In the genomic region with DNA sequence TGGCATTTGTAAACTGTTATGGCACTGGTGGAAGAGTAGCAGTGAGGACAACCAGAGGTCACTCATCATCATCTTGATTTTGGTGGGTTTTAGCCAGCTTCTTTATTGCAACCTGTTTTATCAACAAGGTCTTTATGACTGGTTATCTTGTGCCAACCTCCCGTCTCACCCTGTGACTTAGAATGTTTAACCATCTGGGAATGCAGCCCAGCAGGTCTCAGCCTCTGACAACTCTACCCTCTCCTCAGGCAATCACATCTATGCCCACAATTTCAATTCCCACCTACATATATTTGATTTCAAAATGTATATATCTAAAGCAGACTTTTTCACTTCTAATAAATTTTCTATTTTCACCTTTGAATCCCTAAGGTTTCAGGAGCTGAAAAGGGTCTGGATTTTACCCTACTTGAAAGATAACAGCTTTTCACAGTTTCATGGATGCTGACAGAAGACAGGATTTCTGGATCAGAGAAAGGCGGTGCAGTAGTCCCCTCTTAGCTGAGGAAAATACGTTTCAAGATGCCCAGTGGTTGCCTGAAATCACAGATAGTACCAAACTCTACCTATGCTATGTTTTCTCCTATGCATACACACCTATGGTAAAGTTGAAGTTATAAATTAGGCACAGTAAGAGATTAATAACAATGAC, we compare ENCODE assay signal across 18 cellular contexts.
"Had no signal": no experiment of that assay in that cellular context is flagged by ENCODE, and none has a peak within 500 bp of the region (broad histone marks: within the 10 kb centered on the region; RNA-seq: fewer than 3 reads in every experiment).

No MANE protein-coding gene starts in this region.

- H3K27ac Mint-ChIP-seq: activated CD4-positive, alpha-beta T cell treated with anti-CD3 and anti-CD28 coated beads for 36 hours; activated CD8-positive, alpha-beta T cell treated with anti-CD3 and anti-CD28 coated beads for 36 hours; activated T-helper 1 cell treated with anti-CD3 and anti-CD28 coated beads, Interleukin-12 subunit alpha, Interleukin-12 subunit beta, Interleukin-2, Interleukin-4 antibody, amounts not matched to agents 30 ng/mL and 10 ng/mL and 1 ng/mL, durations not matched to agents 14 hours and 24 hours and 36 hours; stimulated activated naive CD8-positive, alpha-beta T cell treated with anti-CD3 and anti-CD28 coated beads, Interleukin-15, Interleukin-2, amounts not matched to agents 100 ng/mL and 50 ng/mL, for 24 hours had no signal

- H3K27me3 Mint-ChIP-seq: activated CD4-positive, alpha-beta T cell treated with anti-CD3 and anti-CD28 coated beads for 36 hours; activated CD8-positive, alpha-beta T cell treated with anti-CD3 and anti-CD28 coated beads for 36 hours; stimulated activated naive CD8-positive, alpha-beta T cell treated with anti-CD3 and anti-CD28 coated beads, Interleukin-15, Interleukin-2, amounts not matched to agents 100 ng/mL and 50 ng/mL, for 24 hours had no signal

- H3K4me1 ChIP-seq: breast epithelium, left lung, psoas muscle had no signal

- H3K4me3 ChIP-seq: dorsolateral prefrontal cortex, left lung, psoas muscle, thoracic aorta had no signal

- H3K27me3 ChIP-seq: breast epithelium, dorsolateral prefrontal cortex, left lung had no signal

- H3K36me3 ChIP-seq: breast epithelium, left lung, thoracic aorta had no signal

- H3K4me1 Mint-ChIP-seq: activated CD4-positive, alpha-beta T cell treated with anti-CD3 and anti-CD28 coated beads for 36 hours; nephron had no signal

- ATAC-seq: activated CD4-positive, alpha-beta T cell treated with anti-CD3 and anti-CD28 coated beads for 36 hours; activated CD8-positive, alpha-beta T cell treated with anti-CD3 and anti-CD28 coated beads for 36 hours; left lung; psoas muscle had no signal

- H3K27ac ChIP-seq: breast epithelium, dorsolateral prefrontal cortex, left lung, psoas muscle, thoracic aorta had no signal

- H3K9me3 ChIP-seq: breast epithelium, left lung, psoas muscle, thoracic aorta had no signal

- H3K4me3 Mint-ChIP-seq: activated CD4-positive, alpha-beta T cell treated with anti-CD3 and anti-CD28 coated beads for 36 hours; activated CD8-positive, alpha-beta T cell treated with anti-CD3 and anti-CD28 coated beads for 36 hours; activated T-helper 1 cell treated with anti-CD3 and anti-CD28 coated beads, Interleukin-12 subunit alpha, Interleukin-12 subunit beta, Interleukin-2, Interleukin-4 antibody, amounts not matched to agents 30 ng/mL and 10 ng/mL and 1 ng/mL, durations not matched to agents 14 hours and 24 hours and 36 hours; nephron; stimulated activated naive CD8-positive, alpha-beta T cell treated with anti-CD3 and anti-CD28 coated beads, Interleukin-15, Interleukin-2, amounts not matched to agents 100 ng/mL and 50 ng/mL, for 24 hours had no signal

- H3K9me3 Mint-ChIP-seq: activated CD8-positive, alpha-beta T cell treated with anti-CD3 and anti-CD28 coated beads for 36 hours; activated T-helper 1 cell treated with anti-CD3 and anti-CD28 coated beads, Interleukin-12 subunit alpha, Interleukin-12 subunit beta, Interleukin-2, Interleukin-4 antibody, amounts not matched to agents 30 ng/mL and 10 ng/mL and 1 ng/mL, durations not matched to agents 14 hours and 24 hours and 36 hours; nephron had no signal

- DNase-seq: activated CD4-positive, alpha-beta T cell treated with anti-CD3 and anti-CD28 coated beads for 36 hours; activated CD8-positive, alpha-beta memory T cell treated with anti-CD3 and anti-CD28 coated beads, Interleukin-2, amount 50 U/mL, for 48 hours; activated CD8-positive, alpha-beta T cell treated with anti-CD3 and anti-CD28 coated beads for 36 hours; activated naive CD4-positive, alpha-beta T cell; aorta; dorsolateral prefrontal cortex; foreskin melanocyte; head of caudate nucleus; left lung; mesenchymal stem cell; psoas muscle; stimulated activated CD4-positive, alpha-beta T cell treated with anti-CD3 and anti-CD28 coated beads, Interleukin-4, amount 100 ng/mL, for 24 hours; T1000 had no signal
